Comparison of ENCODE assay signal across 29 cellular contexts in genomic region chr20:46216770-46217464, GRCh38.
"Had no signal": no experiment of that assay in that cellular context is flagged by ENCODE, and none has a peak within 500 bp of the region (broad histone marks: within the 10 kb centered on the region; RNA-seq: fewer than 3 reads in every experiment).

No MANE protein-coding gene starts in this region.

- H3K4me3 Mint-ChIP-seq: activated CD4-positive, alpha-beta memory T cell treated with anti-CD3 and anti-CD28 coated beads for 36 hours; activated CD4-positive, alpha-beta T cell treated with anti-CD3 and anti-CD28 coated beads, Interleukin-2, amount 10 ng/mL, durations not matched to agents 24 days and 14 days; activated naive CD4-positive, alpha-beta T cell treated with anti-CD3 and anti-CD28 coated beads for 36 hours; activated naive CD8-positive, alpha-beta T cell treated with anti-CD3 and anti-CD28 coated beads for 36 hours; activated T-helper 1 cell treated with anti-CD3 and anti-CD28 coated beads, Interleukin-12 subunit alpha, Interleukin-12 subunit beta, Interleukin-2, Interleukin-4 antibody, amounts not matched to agents 30 ng/mL and 10 ng/mL and 1 ng/mL, durations not matched to agents 14 hours and 24 hours and 36 hours; brain; mesothelial cell of epicardium; naive B cell; nephron progenitor cell; T-helper 1 cell treated with Interleukin-12 subunit alpha and Interleukin-12 subunit beta and Interleukin-4 antibody, amounts not matched to agents 30 μg/mL and 1 μg/mL, for 36 hours had no signal

- H3K9me3 Mint-ChIP-seq: activated CD4-positive, alpha-beta memory T cell treated with anti-CD3 and anti-CD28 coated beads for 36 hours; activated CD4-positive, alpha-beta T cell treated with anti-CD3 and anti-CD28 coated beads, Interleukin-2, amount 10 ng/mL, durations not matched to agents 24 days and 14 days; activated naive CD4-positive, alpha-beta T cell treated with anti-CD3 and anti-CD28 coated beads for 36 hours; activated naive CD8-positive, alpha-beta T cell treated with anti-CD3 and anti-CD28 coated beads for 36 hours; activated T-helper 1 cell treated with anti-CD3 and anti-CD28 coated beads, Interleukin-12 subunit alpha, Interleukin-12 subunit beta, Interleukin-2, Interleukin-4 antibody, amounts not matched to agents 30 ng/mL and 10 ng/mL and 1 ng/mL, durations not matched to agents 14 hours and 24 hours and 36 hours; brain; mesothelial cell of epicardium; nephron progenitor cell; T-helper 1 cell treated with Interleukin-12 subunit alpha and Interleukin-12 subunit beta and Interleukin-4 antibody, amounts not matched to agents 30 μg/mL and 1 μg/mL, for 36 hours had no signal

- H3K4me1 ChIP-seq: ascending aorta, colonic mucosa, pancreas had no signal

- H3K27me3 ChIP-seq: adrenal gland, ascending aorta, cardiac muscle cell, colonic mucosa, pancreas had no signal

- H3K27me3 Mint-ChIP-seq: activated CD4-positive, alpha-beta T cell treated with anti-CD3 and anti-CD28 coated beads, Interleukin-2, amount 10 ng/mL, durations not matched to agents 24 days and 14 days; brain had no signal

- DNase-seq: activated CD4-positive, alpha-beta memory T cell treated with anti-CD3 and anti-CD28 coated beads for 36 hours; activated CD4-positive, alpha-beta T cell treated with anti-CD3 and anti-CD28 coated beads, Interleukin-2, amount 10 ng/mL, durations not matched to agents 24 days and 14 days; activated CD4-positive, CD25-positive, alpha-beta regulatory T cell treated with anti-CD3 and anti-CD28 coated beads, Interleukin-2, amount 50 U/mL, for 72 hours; activated CD8-positive, alpha-beta memory T cell treated with anti-CD3 and anti-CD28 coated beads, Interleukin-2, amount 50 U/mL, for 4 hours; activated effector memory CD4-positive, alpha-beta T cell treated with anti-CD3 and anti-CD28 coated beads, Interleukin-2, amount 50 U/mL, for 16 hours; activated naive CD4-positive, alpha-beta T cell treated with anti-CD3 and anti-CD28 coated beads for 36 hours; activated naive CD8-positive, alpha-beta T cell treated with anti-CD3 and anti-CD28 coated beads for 36 hours; activated T-cell treated with anti-CD3 and anti-CD28 coated beads, Interleukin-2, amount 50 U/mL, for 1 hour; adrenal gland; cerebellar nuclear complex; colonic mucosa; effector CD8-positive, alpha-beta T cell; esophagus squamous epithelium; foreskin melanocyte; left ventricle myocardium superior; naive B cell; pancreas; stimulated activated naive CD4-positive, alpha-beta T cell treated with Interleukin-2 at 50 U/mL for 16 hours; T-helper 9 cell had no signal

- H3K4me3 ChIP-seq: adrenal gland, ascending aorta, cardiac muscle cell, colonic mucosa, esophagus squamous epithelium, pancreas, psoas muscle, tibial nerve had no signal

- H3K9me3 ChIP-seq: adrenal gland, ascending aorta, colonic mucosa, esophagus squamous epithelium, pancreas, psoas muscle, tibial nerve had no signal

- H3K27ac Mint-ChIP-seq: activated CD4-positive, alpha-beta memory T cell treated with anti-CD3 and anti-CD28 coated beads for 36 hours; activated CD4-positive, alpha-beta T cell treated with anti-CD3 and anti-CD28 coated beads, Interleukin-2, amount 10 ng/mL, durations not matched to agents 24 days and 14 days; activated naive CD4-positive, alpha-beta T cell treated with anti-CD3 and anti-CD28 coated beads for 36 hours; activated naive CD8-positive, alpha-beta T cell treated with anti-CD3 and anti-CD28 coated beads for 36 hours; activated T-helper 1 cell treated with anti-CD3 and anti-CD28 coated beads, Interleukin-12 subunit alpha, Interleukin-12 subunit beta, Interleukin-2, Interleukin-4 antibody, amounts not matched to agents 30 ng/mL and 10 ng/mL and 1 ng/mL, durations not matched to agents 14 hours and 24 hours and 36 hours; mesothelial cell of epicardium; naive B cell; nephron progenitor cell; T-helper 1 cell treated with Interleukin-12 subunit alpha and Interleukin-12 subunit beta and Interleukin-4 antibody, amounts not matched to agents 30 μg/mL and 1 μg/mL, for 36 hours had no signal

- H3K27ac ChIP-seq: ascending aorta, colonic mucosa, epithelial cell of prostate, esophagus squamous epithelium, pancreas, psoas muscle, tibial nerve had no signal

- H3K4me1 Mint-ChIP-seq: activated CD4-positive, alpha-beta T cell treated with anti-CD3 and anti-CD28 coated beads, Interleukin-2, amount 10 ng/mL, durations not matched to agents 24 days and 14 days; activated naive CD8-positive, alpha-beta T cell treated with anti-CD3 and anti-CD28 coated beads for 36 hours; naive B cell had no signal

- H3K36me3 Mint-ChIP-seq: activated CD4-positive, alpha-beta memory T cell treated with anti-CD3 and anti-CD28 coated beads for 36 hours; activated naive CD8-positive, alpha-beta T cell treated with anti-CD3 and anti-CD28 coated beads for 36 hours; brain; mesothelial cell of epicardium; naive B cell had no signal

- H3K36me3 ChIP-seq: adrenal gland, ascending aorta, cardiac muscle cell, colonic mucosa, esophagus squamous epithelium, pancreas, tibial nerve had no signal
